In the genomic region with DNA sequence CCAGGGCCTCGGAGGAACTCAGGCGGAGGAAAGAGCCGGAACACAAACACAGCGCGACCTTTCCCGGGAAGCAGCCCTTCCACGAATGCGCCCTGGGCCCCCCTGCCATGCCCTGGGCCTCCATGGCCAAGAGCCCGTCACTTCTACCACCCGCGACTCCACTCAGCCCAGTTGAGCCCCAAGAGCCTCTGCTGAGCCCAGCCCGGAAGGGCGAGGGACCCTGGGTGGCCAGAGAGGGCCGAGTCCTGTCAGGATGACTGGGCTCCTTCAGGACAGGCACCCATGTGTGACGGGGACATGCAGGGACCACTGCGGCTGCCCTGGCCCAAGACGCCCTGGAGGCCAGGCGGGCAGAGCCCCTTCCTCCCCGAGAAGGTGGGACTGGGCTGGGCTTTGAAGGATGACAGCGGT, we compare ENCODE assay signal across 18 cellular contexts. TPM values are rescaled to one million over a fixed set of nuclear protein-coding genes. Genes with fewer than 3 reads are reported as not detected.
DNase-seq lines count a peak whose midpoint lies in the region; ATAC-seq and TF ChIP-seq lines count a peak whose summit lies in the region.
"Had no signal": no experiment of that assay in that cellular context is flagged by ENCODE, and none has a peak within 500 bp of the region (broad histone marks: within the 10 kb centered on the region; RNA-seq: fewer than 3 reads in every experiment).

No MANE protein-coding gene starts in this region.

- no peak for ATAC-seq in stimulated activated effector memory CD8-positive, alpha-beta T cell treated with anti-CD3 and anti-CD28 coated beads, Interleukin-12 subunit alpha, Interleukin-12 subunit beta, amount 100 ng/mL, for 72 hours
- ATAC-seq in GM18870 (IDR thresholded peaks at IDR 0.05; ENCODE audit: unreplicated experiment): no peak

- H3K4me1 Mint-ChIP-seq in chondrocyte (ENCODE audit: low read depth) (peaks cover 4% of the 10 kb centered on the region), endothelial cell (ENCODE audit: unreplicated experiment) (peaks cover 21% of the 10 kb centered on the region)
- H3K4me1 Mint-ChIP-seq in stimulated activated effector memory CD8-positive, alpha-beta T cell treated with anti-CD3 and anti-CD28 coated beads, Interleukin-12 subunit alpha, Interleukin-12 subunit beta, amount 100 ng/mL, for 72 hours: peaks cover 21% of the 10 kb centered on the region

- no peak overlapping the region for H3K27ac Mint-ChIP-seq in chondrocyte (ENCODE audit: unreplicated experiment)
- H3K27ac Mint-ChIP-seq in stimulated activated effector memory CD8-positive, alpha-beta T cell treated with anti-CD3 and anti-CD28 coated beads, Interleukin-12 subunit alpha, Interleukin-12 subunit beta, amount 100 ng/mL, for 72 hours: peak overlapping the region; percentile 32
- no peak overlapping the region for H3K27ac Mint-ChIP-seq in endothelial cell (ENCODE audit: unreplicated experiment)
- H3K27ac Mint-ChIP-seq: CD4-positive, CD25-positive, alpha-beta regulatory T cell had no signal

- DNase-seq in D341Med (ENCODE audit: low spot score) (peak; percentile 6), chondrocyte (ENCODE audit: low spot score) (peak; percentile 90), mesenteric fat pad (ENCODE audit: low spot score) (peak; percentile 87), endothelial cell (ENCODE audit: low spot score) (no peak), EL (no peak)
- DNase-seq in stimulated activated effector memory CD8-positive, alpha-beta T cell treated with anti-CD3 and anti-CD28 coated beads, Interleukin-12 subunit alpha, Interleukin-12 subunit beta, amount 100 ng/mL, for 72 hours (ENCODE audit: low spot score in 2 of 2): no peak
- DNase-seq: CD4-positive, CD25-positive, alpha-beta regulatory T cell; IMR-90; Karpas-422; MG63; NCI-H1092 treated with DMSO at 0.1 percent for 48 hours; NCI-H1694; NCI-H2227 treated with DMSO at 0.1 percent for 48 hours; NCI-H524; PC-9 had no signal

- H3K27me3 Mint-ChIP-seq in chondrocyte (ENCODE audit: low read depth) (peaks cover 18% of the 10 kb centered on the region), endothelial cell (ENCODE audit: unreplicated experiment) (peaks cover 4% of the 10 kb centered on the region)
- H3K27me3 Mint-ChIP-seq: CD4-positive, CD25-positive, alpha-beta regulatory T cell had no signal

- H3K4me3 Mint-ChIP-seq in chondrocyte (ENCODE audit: unreplicated experiment) (no peak overlapping the region), endothelial cell (ENCODE audit: unreplicated experiment) (no peak overlapping the region)
- no peak overlapping the region for H3K4me3 Mint-ChIP-seq in stimulated activated effector memory CD8-positive, alpha-beta T cell treated with anti-CD3 and anti-CD28 coated beads, Interleukin-12 subunit alpha, Interleukin-12 subunit beta, amount 100 ng/mL, for 72 hours
- H3K4me3 Mint-ChIP-seq: CD4-positive, CD25-positive, alpha-beta regulatory T cell had no signal

- H3K36me3 Mint-ChIP-seq in chondrocyte (ENCODE audit: low read depth): no peaks in the 10 kb centered on the region
- H3K36me3 Mint-ChIP-seq in stimulated activated effector memory CD8-positive, alpha-beta T cell treated with anti-CD3 and anti-CD28 coated beads, Interleukin-12 subunit alpha, Interleukin-12 subunit beta, amount 100 ng/mL, for 72 hours: no peaks in the 10 kb centered on the region
- H3K36me3 Mint-ChIP-seq in endothelial cell (ENCODE audit: low read depth, unreplicated experiment): no peaks in the 10 kb centered on the region
- H3K36me3 Mint-ChIP-seq: CD4-positive, CD25-positive, alpha-beta regulatory T cell had no signal

- H3K9me3 Mint-ChIP-seq in chondrocyte (ENCODE audit: low read depth) (no peaks in the 10 kb centered on the region), endothelial cell (ENCODE audit: unreplicated experiment) (no peaks in the 10 kb centered on the region)
- H3K9me3 Mint-ChIP-seq in stimulated activated effector memory CD8-positive, alpha-beta T cell treated with anti-CD3 and anti-CD28 coated beads, Interleukin-12 subunit alpha, Interleukin-12 subunit beta, amount 100 ng/mL, for 72 hours: no peaks in the 10 kb centered on the region
- H3K9me3 Mint-ChIP-seq: CD4-positive, CD25-positive, alpha-beta regulatory T cell had no signal

- TF ChIP-seq CTCF in chondrocyte (IDR thresholded peaks at IDR 0.05) (no peak), endothelial cell (IDR thresholded peaks at IDR 0.05; ENCODE audit: unreplicated experiment) (no peak)

RNA-seq across cellular contexts. Expression of a gene that starts 5.7 kb away (rescaled TPM):
- 0.60 TPM in 1 of 3 replicates, not detected in the others for total RNA-seq in chondrocyte
- total RNA-seq in mesenteric fat pad: 2.3 TPM
- not detected for total RNA-seq in endothelial cell (ENCODE audit: unreplicated experiment)
- total RNA-seq: A673; CD4-positive, CD25-positive, alpha-beta regulatory T cell; HT1080; IMR-90; PC-9 had no signal

RNA-seq across cellular contexts. Expression of a gene that starts 15.1 kb away (rescaled TPM):
- 22.7 to 24.6 TPM (median 24.4 TPM) in 3 replicates for total RNA-seq in chondrocyte
- total RNA-seq in mesenteric fat pad: 25.9 TPM
- total RNA-seq in endothelial cell (ENCODE audit: unreplicated experiment): 42.8 TPM

RNA-seq across cellular contexts. Expression of a gene that starts 30.4 kb away (rescaled TPM):
- total RNA-seq in chondrocyte: 0.50 TPM in 1 of 3 replicates, not detected in the others
- total RNA-seq in mesenteric fat pad: not detected
- total RNA-seq in endothelial cell (ENCODE audit: unreplicated experiment): not detected
- total RNA-seq: A673; CD4-positive, CD25-positive, alpha-beta regulatory T cell; IMR-90; PC-9 had no signal

RNA-seq across cellular contexts. Expression of a gene that starts 36.0 kb away (rescaled TPM):
- total RNA-seq in chondrocyte (9.1 to 19.6 TPM (median 19.5 TPM) in 3 replicates), mesenteric fat pad (10.6 TPM), endothelial cell (ENCODE audit: unreplicated experiment) (21.5 TPM)

RNA-seq across cellular contexts. Expression of a gene that starts 46.0 kb away (rescaled TPM):
- total RNA-seq in chondrocyte (not detected in 3 replicates), mesenteric fat pad (not detected), endothelial cell (ENCODE audit: unreplicated experiment) (not detected)
- total RNA-seq: A673; CD4-positive, CD25-positive, alpha-beta regulatory T cell; IMR-90; PC-9 had no signal

Comparison
In these comparisons a context has a peak if more than half of its experiments do, and no peak if none do; other contexts are left out.
1. DNase-seq: peak in D341Med (single experiment), chondrocyte (single experiment) and mesenteric fat pad (single experiment); none in stimulated activated effector memory CD8-positive, alpha-beta T cell treated with anti-CD3 and anti-CD28 coated beads, Interleukin-12 subunit alpha, Interleukin-12 subunit beta, amount 100 ng/mL, for 72 hours (0 of 2), endothelial cell (single experiment) and EL (single experiment).